Comparison of ENCODE assay signal across 1 cellular context in the genomic region with DNA sequence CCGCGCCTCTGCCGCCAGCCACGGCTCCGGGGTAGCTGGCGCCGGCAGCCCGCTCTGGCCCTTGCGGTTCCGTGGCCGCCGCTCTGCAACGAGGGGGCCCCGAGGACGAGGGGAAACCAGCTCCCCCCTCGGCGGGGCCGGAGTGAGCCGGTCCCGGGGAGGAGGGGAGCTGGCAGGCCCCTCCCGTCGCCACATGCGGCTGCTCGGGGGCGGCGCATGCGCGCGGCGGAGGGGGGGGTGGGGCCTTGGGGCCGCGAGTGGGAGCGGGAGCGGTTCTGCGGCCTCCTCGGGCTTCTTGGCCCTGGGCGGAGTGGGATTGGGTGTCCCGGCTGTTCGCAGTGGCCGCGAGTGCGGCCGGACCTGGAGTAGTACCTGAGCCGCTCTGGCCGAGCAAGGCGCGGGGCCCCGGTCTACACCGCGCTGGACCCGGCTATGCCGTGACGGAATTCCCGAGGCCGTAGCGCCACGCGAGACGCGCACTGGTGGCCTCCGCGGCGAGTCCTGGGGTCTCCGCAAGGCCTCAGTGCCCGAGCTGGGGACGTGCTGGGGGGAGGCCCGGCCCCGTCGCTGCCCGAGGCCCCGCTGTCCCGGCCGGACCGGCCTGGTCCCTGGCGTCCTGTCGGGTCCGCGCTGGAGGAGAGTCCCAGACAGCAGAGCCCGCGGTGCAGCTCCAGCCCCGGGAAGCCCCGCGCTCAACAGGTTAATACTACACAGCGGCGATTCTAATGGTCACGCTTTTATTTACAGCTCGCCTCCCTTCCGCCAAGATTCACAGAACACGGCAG.
TF ChIP-seq lines count a peak whose summit lies in the region.

No MANE protein-coding gene starts in this region.

TF ChIP-seq in HEK293, 187 proteins besides CTCF, POLR2A, EP300 and RAD21 (continued from another document and continues in another):
- TF ChIP-seq, protein P1, sequence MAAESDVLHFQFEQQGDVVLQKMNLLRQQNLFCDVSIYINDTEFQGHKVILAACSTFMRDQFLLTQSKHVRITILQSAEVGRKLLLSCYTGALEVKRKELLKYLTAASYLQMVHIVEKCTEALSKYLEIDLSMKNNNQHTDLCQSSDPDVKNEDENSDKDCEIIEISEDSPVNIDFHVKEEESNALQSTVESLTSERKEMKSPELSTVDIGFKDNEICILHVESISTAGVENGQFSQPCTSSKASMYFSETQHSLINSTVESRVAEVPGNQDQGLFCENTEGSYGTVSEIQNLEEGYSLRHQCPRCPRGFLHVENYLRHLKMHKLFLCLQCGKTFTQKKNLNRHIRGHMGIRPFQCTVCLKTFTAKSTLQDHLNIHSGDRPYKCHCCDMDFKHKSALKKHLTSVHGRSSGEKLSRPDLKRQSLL (tag by site-specific recombination; IDR thresholded peaks at IDR 0.05) = peak; percentile 93; the same call in 1 of the 2 replicates
- TF ChIP-seq, protein P2, sequence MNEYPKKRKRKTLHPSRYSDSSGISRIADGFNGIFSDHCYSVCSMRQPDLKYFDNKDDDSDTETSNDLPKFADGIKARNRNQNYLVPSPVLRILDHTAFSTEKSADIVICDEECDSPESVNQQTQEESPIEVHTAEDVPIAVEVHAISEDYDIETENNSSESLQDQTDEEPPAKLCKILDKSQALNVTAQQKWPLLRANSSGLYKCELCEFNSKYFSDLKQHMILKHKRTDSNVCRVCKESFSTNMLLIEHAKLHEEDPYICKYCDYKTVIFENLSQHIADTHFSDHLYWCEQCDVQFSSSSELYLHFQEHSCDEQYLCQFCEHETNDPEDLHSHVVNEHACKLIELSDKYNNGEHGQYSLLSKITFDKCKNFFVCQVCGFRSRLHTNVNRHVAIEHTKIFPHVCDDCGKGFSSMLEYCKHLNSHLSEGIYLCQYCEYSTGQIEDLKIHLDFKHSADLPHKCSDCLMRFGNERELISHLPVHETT (tag by site-specific recombination; IDR thresholded peaks at IDR 0.05) = no peak
- no peak for TF ChIP-seq ZNF174 (tag by site-specific recombination; IDR thresholded peaks at IDR 0.05)
- no peak for TF ChIP-seq HOXD13 (CRISPR knock-in tag; IDR thresholded peaks at IDR 0.05; ENCODE audit: borderline replicate concordance)
- TF ChIP-seq ZNF121 (tag by site-specific recombination; IDR thresholded peaks at IDR 0.05) = 0 out of 2 replicates have a peak, but pooled peaks have one; percentile 71
- peak; percentile 57; the same call in 1 of the 2 replicates for TF ChIP-seq KLF8 (tag by site-specific recombination; IDR thresholded peaks at IDR 0.05)
- peak; percentile 78; the same call in 1 of the 2 replicates for TF ChIP-seq ZNF626 (tag by site-specific recombination; IDR thresholded peaks at IDR 0.05)
- TF ChIP-seq ZNF341 (tag by site-specific recombination; IDR thresholded peaks at IDR 0.05; ENCODE audit: low read depth) = 0 out of 2 replicates have a peak, but pooled peaks have one; percentile 20
- no peak for TF ChIP-seq ZNF311 (tag by site-specific recombination; IDR thresholded peaks at IDR 0.05; ENCODE audit: borderline replicate concordance)
- TF ChIP-seq, protein P3, sequence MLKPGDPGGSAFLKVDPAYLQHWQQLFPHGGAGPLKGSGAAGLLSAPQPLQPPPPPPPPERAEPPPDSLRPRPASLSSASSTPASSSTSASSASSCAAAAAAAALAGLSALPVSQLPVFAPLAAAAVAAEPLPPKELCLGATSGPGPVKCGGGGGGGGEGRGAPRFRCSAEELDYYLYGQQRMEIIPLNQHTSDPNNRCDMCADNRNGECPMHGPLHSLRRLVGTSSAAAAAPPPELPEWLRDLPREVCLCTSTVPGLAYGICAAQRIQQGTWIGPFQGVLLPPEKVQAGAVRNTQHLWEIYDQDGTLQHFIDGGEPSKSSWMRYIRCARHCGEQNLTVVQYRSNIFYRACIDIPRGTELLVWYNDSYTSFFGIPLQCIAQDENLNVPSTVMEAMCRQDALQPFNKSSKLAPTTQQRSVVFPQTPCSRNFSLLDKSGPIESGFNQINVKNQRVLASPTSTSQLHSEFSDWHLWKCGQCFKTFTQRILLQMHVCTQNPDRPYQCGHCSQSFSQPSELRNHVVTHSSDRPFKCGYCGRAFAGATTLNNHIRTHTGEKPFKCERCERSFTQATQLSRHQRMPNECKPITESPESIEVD (tag by site-specific recombination; IDR thresholded peaks at IDR 0.05) = no peak
- peak; percentile 55; the same call in 1 of the 2 replicates for TF ChIP-seq OVOL3 (tag by site-specific recombination; IDR thresholded peaks at IDR 0.05)
- TF ChIP-seq ZNF248 (tag by site-specific recombination; IDR thresholded peaks at IDR 0.05) = no peak
- TF ChIP-seq ZFHX2 (tag by site-specific recombination; conservative IDR thresholded peaks at IDR 0.05) = no peak; the same call in 1 of the 2 replicates
- peak; percentile 76 for TF ChIP-seq ZBTB8A (tag by site-specific recombination; IDR thresholded peaks at IDR 0.05)
- TF ChIP-seq, protein P4, sequence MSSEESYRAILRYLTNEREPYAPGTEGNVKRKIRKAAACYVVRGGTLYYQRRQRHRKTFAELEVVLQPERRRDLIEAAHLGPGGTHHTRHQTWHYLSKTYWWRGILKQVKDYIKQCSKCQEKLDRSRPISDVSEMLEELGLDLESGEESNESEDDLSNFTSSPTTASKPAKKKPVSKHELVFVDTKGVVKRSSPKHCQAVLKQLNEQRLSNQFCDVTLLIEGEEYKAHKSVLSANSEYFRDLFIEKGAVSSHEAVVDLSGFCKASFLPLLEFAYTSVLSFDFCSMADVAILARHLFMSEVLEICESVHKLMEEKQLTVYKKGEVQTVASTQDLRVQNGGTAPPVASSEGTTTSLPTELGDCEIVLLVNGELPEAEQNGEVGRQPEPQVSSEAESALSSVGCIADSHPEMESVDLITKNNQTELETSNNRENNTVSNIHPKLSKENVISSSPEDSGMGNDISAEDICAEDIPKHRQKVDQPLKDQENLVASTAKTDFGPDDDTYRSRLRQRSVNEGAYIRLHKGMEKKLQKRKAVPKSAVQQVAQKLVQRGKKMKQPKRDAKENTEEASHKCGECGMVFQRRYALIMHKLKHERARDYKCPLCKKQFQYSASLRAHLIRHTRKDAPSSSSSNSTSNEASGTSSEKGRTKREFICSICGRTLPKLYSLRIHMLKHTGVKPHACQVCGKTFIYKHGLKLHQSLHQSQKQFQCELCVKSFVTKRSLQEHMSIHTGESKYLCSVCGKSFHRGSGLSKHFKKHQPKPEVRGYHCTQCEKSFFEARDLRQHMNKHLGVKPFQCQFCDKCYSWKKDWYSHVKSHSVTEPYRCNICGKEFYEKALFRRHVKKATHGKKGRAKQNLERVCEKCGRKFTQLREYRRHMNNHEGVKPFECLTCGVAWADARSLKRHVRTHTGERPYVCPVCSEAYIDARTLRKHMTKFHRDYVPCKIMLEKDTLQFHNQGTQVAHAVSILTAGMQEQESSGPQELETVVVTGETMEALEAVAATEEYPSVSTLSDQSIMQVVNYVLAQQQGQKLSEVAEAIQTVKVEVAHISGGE (tag by site-specific recombination; conservative IDR thresholded peaks at IDR 0.05; ENCODE audit: low read depth) = peak; percentile 19; the same call in 1 of the 2 replicates
- no peak for TF ChIP-seq ZNF239 (tag by site-specific recombination; IDR thresholded peaks at IDR 0.05)
- TF ChIP-seq KLF9 (tag by site-specific recombination; IDR thresholded peaks at IDR 0.05; ENCODE audit: low read depth) = peak; percentile 65
- TF ChIP-seq ZNF433 (tag by site-specific recombination; IDR thresholded peaks at IDR 0.05; ENCODE audit: low read depth) = no peak
- no peak for TF ChIP-seq ZNF292 (tag by site-specific recombination; IDR thresholded peaks at IDR 0.05; ENCODE audit: borderline replicate concordance, low read depth)
- TF ChIP-seq, protein P5, sequence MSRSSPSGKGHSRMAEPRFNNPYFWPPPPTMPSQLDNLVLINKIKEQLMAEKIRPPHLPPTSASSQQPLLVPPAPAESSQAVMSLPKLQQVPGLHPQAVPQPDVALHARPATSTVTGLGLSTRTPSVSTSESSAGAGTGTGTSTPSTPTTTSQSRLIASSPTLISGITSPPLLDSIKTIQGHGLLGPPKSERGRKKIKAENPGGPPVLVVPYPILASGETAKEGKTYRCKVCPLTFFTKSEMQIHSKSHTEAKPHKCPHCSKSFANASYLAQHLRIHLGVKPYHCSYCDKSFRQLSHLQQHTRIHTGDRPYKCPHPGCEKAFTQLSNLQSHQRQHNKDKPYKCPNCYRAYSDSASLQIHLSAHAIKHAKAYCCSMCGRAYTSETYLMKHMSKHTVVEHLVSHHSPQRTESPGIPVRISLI (tag by site-specific recombination; IDR thresholded peaks at IDR 0.05) = no peak
- no peak for TF ChIP-seq ZBTB1 (tag by site-specific recombination; IDR thresholded peaks at IDR 0.05)
- no peak for TF ChIP-seq ZSCAN23 (tag by site-specific recombination; IDR thresholded peaks at IDR 0.05)
- TF ChIP-seq, protein P6, sequence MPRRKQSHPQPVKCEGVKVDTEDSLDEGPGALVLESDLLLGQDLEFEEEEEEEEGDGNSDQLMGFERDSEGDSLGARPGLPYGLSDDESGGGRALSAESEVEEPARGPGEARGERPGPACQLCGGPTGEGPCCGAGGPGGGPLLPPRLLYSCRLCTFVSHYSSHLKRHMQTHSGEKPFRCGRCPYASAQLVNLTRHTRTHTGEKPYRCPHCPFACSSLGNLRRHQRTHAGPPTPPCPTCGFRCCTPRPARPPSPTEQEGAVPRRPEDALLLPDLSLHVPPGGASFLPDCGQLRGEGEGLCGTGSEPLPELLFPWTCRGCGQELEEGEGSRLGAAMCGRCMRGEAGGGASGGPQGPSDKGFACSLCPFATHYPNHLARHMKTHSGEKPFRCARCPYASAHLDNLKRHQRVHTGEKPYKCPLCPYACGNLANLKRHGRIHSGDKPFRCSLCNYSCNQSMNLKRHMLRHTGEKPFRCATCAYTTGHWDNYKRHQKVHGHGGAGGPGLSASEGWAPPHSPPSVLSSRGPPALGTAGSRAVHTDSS (tag by site-specific recombination; IDR thresholded peaks at IDR 0.05) = no peak
- TF ChIP-seq ZNF211 (tag by site-specific recombination; IDR thresholded peaks at IDR 0.05; ENCODE audit: low read depth) = no peak
- no peak for TF ChIP-seq ZBTB7A (tag by site-specific recombination; IDR thresholded peaks at IDR 0.05; ENCODE audit: low read depth)
- TF ChIP-seq, protein P7, sequence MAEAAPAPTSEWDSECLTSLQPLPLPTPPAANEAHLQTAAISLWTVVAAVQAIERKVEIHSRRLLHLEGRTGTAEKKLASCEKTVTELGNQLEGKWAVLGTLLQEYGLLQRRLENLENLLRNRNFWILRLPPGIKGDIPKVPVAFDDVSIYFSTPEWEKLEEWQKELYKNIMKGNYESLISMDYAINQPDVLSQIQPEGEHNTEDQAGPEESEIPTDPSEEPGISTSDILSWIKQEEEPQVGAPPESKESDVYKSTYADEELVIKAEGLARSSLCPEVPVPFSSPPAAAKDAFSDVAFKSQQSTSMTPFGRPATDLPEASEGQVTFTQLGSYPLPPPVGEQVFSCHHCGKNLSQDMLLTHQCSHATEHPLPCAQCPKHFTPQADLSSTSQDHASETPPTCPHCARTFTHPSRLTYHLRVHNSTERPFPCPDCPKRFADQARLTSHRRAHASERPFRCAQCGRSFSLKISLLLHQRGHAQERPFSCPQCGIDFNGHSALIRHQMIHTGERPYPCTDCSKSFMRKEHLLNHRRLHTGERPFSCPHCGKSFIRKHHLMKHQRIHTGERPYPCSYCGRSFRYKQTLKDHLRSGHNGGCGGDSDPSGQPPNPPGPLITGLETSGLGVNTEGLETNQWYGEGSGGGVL (tag by site-specific recombination; IDR thresholded peaks at IDR 0.05) = peak; percentile 37; the same call in 1 of the 2 replicates
- TF ChIP-seq SALL2 (tag by site-specific recombination; IDR thresholded peaks at IDR 0.05; ENCODE audit: borderline replicate concordance) = no peak
- TF ChIP-seq ZNF792 (tag by site-specific recombination; IDR thresholded peaks at IDR 0.05) = no peak
- no peak for TF ChIP-seq ZNF10 (tag by site-specific recombination; IDR thresholded peaks at IDR 0.05)
- TF ChIP-seq ZNF114 (tag by site-specific recombination; IDR thresholded peaks at IDR 0.05) = no peak
- TF ChIP-seq, protein P8, sequence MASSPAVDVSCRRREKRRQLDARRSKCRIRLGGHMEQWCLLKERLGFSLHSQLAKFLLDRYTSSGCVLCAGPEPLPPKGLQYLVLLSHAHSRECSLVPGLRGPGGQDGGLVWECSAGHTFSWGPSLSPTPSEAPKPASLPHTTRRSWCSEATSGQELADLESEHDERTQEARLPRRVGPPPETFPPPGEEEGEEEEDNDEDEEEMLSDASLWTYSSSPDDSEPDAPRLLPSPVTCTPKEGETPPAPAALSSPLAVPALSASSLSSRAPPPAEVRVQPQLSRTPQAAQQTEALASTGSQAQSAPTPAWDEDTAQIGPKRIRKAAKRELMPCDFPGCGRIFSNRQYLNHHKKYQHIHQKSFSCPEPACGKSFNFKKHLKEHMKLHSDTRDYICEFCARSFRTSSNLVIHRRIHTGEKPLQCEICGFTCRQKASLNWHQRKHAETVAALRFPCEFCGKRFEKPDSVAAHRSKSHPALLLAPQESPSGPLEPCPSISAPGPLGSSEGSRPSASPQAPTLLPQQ (tag by site-specific recombination; IDR thresholded peaks at IDR 0.05) = peak; percentile 64; the same call in 1 of the 2 replicates
- no peak for TF ChIP-seq ZNF837 (tag by site-specific recombination; IDR thresholded peaks at IDR 0.05)
- TF ChIP-seq ZNF423 (tag by site-specific recombination; IDR thresholded peaks at IDR 0.05) = no peak
- no peak for TF ChIP-seq MEIS1 (CRISPR knock-in tag; IDR thresholded peaks at IDR 0.05; ENCODE audit: borderline replicate concordance)
- no peak for TF ChIP-seq ZBTB17 (tag by site-specific recombination; IDR thresholded peaks at IDR 0.05)
- TF ChIP-seq ZNF391 (tag by site-specific recombination; IDR thresholded peaks at IDR 0.05; ENCODE audit: borderline replicate concordance, low read depth) = peak; percentile 13; the same call in 1 of the 2 replicates
- no peak for TF ChIP-seq BCL11B (tag by site-specific recombination; IDR thresholded peaks at IDR 0.05; ENCODE audit: low read depth)
- TF ChIP-seq OSR2 (tag by site-specific recombination; IDR thresholded peaks at IDR 0.05) = no peak
- no peak for TF ChIP-seq ZNF274 (IDR thresholded peaks at IDR 0.05; ENCODE audit: low read length)
- no peak for TF ChIP-seq ZNF274 (tag by site-specific recombination; IDR thresholded peaks at IDR 0.05; ENCODE audit: borderline replicate concordance)
- no peak for TF ChIP-seq ZNF529 (tag by site-specific recombination; IDR thresholded peaks at IDR 0.05; ENCODE audit: insufficient replicate concordance)
- no peak for TF ChIP-seq ZNF404 (tag by site-specific recombination; IDR thresholded peaks at IDR 0.05)
- TF ChIP-seq TCF7L2 (IDR thresholded peaks at IDR 0.05; ENCODE audit: borderline replicate concordance, low read depth, low read length) = no peak
- TF ChIP-seq, protein P9, sequence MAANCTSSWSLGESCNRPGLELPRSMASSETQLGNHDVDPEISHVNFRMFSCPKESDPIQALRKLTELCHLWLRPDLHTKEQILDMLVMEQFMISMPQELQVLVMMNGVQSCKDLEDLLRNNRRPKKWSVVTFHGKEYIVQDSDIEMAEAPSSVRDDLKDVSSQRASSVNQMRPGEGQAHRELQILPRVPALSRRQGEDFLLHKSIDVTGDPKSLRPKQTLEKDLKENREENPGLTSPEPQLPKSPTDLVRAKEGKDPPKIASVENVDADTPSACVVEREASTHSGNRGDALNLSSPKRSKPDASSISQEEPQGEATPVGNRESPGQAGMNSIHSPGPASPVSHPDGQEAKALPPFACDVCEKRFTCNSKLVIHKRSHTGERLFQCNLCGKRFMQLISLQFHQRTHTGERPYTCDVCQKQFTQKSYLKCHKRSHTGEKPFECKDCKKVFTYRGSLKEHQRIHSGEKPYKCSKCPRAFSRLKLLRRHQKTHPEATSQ (tag by site-specific recombination; IDR thresholded peaks at IDR 0.05) = peak; percentile 83; the same call in 1 of the 2 replicates
- no peak for TF ChIP-seq SETDB1 (IDR thresholded peaks at IDR 0.05; ENCODE audit: insufficient read length, low read length)
